2 cellular contexts compared by ENCODE assay signal in genomic region chr9:82334286-82334685, GRCh38.
TF ChIP-seq lines count a peak whose summit lies in the region.

No MANE protein-coding gene starts in this region.

TF ChIP-seq in IMR-90, 13 proteins besides CTCF, POLR2A, EP300 and RAD21:
- TF ChIP-seq CEBPB (IDR thresholded peaks at IDR 0.05; ENCODE audit: low read depth, low read length) = peak; percentile 45; the same call in 1 of the 2 replicates
- TF ChIP-seq MAZ (IDR thresholded peaks at IDR 0.05; ENCODE audit: borderline replicate concordance, low read depth, low read length) = no peak

TF ChIP-seq in HEK293T, 16 proteins besides CTCF, POLR2A, EP300 and RAD21:
- TF ChIP-seq TARDBP (IDR thresholded peaks at IDR 0.05) (no peak), SP1 (IDR thresholded peaks at IDR 0.05) (no peak), FOXA1 (IDR thresholded peaks at IDR 0.05) (no peak), NFRKB (IDR thresholded peaks at IDR 0.05) (no peak), HDGF (IDR thresholded peaks at IDR 0.05; ENCODE audit: borderline replicate concordance) (no peak), SUZ12 (IDR thresholded peaks at IDR 0.05) (no peak), FOXM1 (IDR thresholded peaks at IDR 0.05; ENCODE audit: borderline replicate concordance) (no peak), ARNT (IDR thresholded peaks at IDR 0.05) (no peak), L3MBTL2 (conservative IDR thresholded peaks at IDR 0.05) (no peak), FOXK2 (IDR thresholded peaks at IDR 0.05) (no peak), LEF1 (IDR thresholded peaks at IDR 0.05; ENCODE audit: borderline replicate concordance) (no peak), CTBP1 (IDR thresholded peaks at IDR 0.05; ENCODE audit: borderline replicate concordance) (no peak), BHLHE40 (IDR thresholded peaks at IDR 0.05; ENCODE audit: borderline replicate concordance) (no peak), ZNF384 (IDR thresholded peaks at IDR 0.05) (no peak), ELF4 (IDR thresholded peaks at IDR 0.05) (no peak)
- TF ChIP-seq, protein P1, sequence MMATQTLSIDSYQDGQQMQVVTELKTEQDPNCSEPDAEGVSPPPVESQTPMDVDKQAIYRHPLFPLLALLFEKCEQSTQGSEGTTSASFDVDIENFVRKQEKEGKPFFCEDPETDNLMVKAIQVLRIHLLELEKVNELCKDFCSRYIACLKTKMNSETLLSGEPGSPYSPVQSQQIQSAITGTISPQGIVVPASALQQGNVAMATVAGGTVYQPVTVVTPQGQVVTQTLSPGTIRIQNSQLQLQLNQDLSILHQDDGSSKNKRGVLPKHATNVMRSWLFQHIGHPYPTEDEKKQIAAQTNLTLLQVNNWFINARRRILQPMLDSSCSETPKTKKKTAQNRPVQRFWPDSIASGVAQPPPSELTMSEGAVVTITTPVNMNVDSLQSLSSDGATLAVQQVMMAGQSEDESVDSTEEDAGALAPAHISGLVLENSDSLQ (IDR thresholded peaks at IDR 0.05) = no peak
